Comparison of ENCODE assay signal across 1 cellular context in the genomic region with DNA sequence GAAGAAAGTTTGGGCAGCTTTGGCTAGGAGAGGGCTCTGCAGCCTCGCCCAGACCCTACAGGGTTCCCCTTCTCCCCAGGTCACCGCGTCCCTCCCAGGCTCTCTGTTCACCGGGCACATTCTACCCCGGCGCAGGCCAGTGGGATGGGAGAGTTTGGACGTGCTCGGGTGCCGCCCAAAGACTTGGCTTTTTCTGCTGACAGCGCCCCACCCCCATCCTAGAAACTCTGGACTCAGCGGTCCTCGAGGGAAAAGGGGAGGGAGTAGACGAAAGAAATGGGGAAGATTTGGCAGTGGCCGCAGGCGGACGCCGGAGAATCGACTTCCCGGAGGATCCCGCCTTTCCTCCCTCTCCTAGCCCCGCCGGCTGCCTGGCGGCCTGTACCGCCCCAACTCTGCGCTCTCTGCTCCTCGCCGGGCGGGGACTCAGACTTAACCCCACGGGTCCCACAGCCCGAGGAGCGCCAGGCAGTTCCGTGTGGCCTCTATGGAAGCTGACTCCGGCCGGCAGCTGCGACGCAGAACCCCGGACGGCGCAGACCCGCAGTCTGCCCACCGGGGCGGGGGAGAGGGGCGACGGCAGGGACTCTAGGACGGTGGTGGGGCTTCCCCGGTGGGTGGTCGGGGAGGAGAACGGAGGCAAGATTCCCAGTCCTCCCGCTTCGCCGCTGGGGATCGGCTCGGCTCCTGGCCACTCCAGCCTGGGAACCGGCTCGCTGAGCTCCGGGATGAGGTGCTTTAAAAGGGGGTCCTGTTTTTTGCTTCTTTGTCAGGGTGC.
TF ChIP-seq lines count a peak whose summit lies in the region.

No MANE protein-coding gene starts in this region.

TF ChIP-seq in HCT116, 20 proteins besides CTCF, POLR2A, EP300 and RAD21 (continued from another document):
- TF ChIP-seq, protein P1, sequence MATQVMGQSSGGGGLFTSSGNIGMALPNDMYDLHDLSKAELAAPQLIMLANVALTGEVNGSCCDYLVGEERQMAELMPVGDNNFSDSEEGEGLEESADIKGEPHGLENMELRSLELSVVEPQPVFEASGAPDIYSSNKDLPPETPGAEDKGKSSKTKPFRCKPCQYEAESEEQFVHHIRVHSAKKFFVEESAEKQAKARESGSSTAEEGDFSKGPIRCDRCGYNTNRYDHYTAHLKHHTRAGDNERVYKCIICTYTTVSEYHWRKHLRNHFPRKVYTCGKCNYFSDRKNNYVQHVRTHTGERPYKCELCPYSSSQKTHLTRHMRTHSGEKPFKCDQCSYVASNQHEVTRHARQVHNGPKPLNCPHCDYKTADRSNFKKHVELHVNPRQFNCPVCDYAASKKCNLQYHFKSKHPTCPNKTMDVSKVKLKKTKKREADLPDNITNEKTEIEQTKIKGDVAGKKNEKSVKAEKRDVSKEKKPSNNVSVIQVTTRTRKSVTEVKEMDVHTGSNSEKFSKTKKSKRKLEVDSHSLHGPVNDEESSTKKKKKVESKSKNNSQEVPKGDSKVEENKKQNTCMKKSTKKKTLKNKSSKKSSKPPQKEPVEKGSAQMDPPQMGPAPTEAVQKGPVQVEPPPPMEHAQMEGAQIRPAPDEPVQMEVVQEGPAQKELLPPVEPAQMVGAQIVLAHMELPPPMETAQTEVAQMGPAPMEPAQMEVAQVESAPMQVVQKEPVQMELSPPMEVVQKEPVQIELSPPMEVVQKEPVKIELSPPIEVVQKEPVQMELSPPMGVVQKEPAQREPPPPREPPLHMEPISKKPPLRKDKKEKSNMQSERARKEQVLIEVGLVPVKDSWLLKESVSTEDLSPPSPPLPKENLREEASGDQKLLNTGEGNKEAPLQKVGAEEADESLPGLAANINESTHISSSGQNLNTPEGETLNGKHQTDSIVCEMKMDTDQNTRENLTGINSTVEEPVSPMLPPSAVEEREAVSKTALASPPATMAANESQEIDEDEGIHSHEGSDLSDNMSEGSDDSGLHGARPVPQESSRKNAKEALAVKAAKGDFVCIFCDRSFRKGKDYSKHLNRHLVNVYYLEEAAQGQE (IDR thresholded peaks at IDR 0.05; ENCODE audit: low read depth): no peak
- TF ChIP-seq, protein P2, sequence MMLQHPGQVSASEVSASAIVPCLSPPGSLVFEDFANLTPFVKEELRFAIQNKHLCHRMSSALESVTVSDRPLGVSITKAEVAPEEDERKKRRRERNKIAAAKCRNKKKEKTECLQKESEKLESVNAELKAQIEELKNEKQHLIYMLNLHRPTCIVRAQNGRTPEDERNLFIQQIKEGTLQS (IDR thresholded peaks at IDR 0.05): no peak
- no peak for TF ChIP-seq FOSL1 (IDR thresholded peaks at IDR 0.05; ENCODE audit: low read depth)
